ENCODE assay signal across 8 cellular contexts in genomic region chr5:77030097-77031071, GRCh38. TPM values are rescaled to one million over a fixed set of nuclear protein-coding genes. Genes with fewer than 3 reads are reported as not detected.
DNase-seq lines count a peak whose midpoint lies in the region; ATAC-seq and TF ChIP-seq lines count a peak whose summit lies in the region.

TSS of gene AGGF1 (plus strand) at chr5:77030404. CDS start at chr5:77030767, 363 bp downstream.

- H3K4me1 Mint-ChIP-seq in GM23338, result peaks cover 6% of the 10 kb centered on the region
- H3K4me1 Mint-ChIP-seq in activated T-helper 2 cell treated with anti-CD3 and anti-CD28 coated beads, Interferon-gamma antibody, Interleukin-2, Interleukin-4, amounts not matched to agents 10 μg/mL and 5 μg/mL and 100 μg/mL, durations not matched to agents 14 hours and 24 hours and 36 hours (ENCODE audit: low read depth), result peaks cover 22% of the 10 kb centered on the region
- peaks cover 19 to 58% (median 40%) of the 10 kb centered on the region in 7 donors for H3K4me1 Mint-ChIP-seq in naive thymus-derived CD4-positive, alpha-beta T cell
- H3K4me1 Mint-ChIP-seq in stimulated activated naive B cell treated with anti-CD40 and anti-IgM and Interleukin-4, amounts not matched to agents 10 μg/mL and 1 μg/mL and 100 μg/mL, for 72 hours, result peaks cover 3 to 11% of the 10 kb centered on the region in 2 donors

- H3K9ac ChIP-seq in fibroblast of lung (ENCODE audit: insufficient read depth, low read length), result peak within 1 kb of the TSS; percentile 93

- no peak for TF ChIP-seq CTCF in DOHH2 (IDR thresholded peaks at IDR 0.05; ENCODE audit: low read depth, low read length, poor library complexity, severe bottlenecking)
- no peak for TF ChIP-seq CTCF in GM23338 (conservative IDR thresholded peaks at IDR 0.05; ENCODE audit: low read depth in 2 of 2)
- no peak for TF ChIP-seq CTCF in RWPE1 (conservative IDR thresholded peaks at IDR 0.05; ENCODE audit: low read depth)
- no peak for TF ChIP-seq CTCF in fibroblast of lung (conservative IDR thresholded peaks at IDR 0.05 in 1 of 2, IDR thresholded peaks at IDR 0.05 in 1 of 2; ENCODE audit: low read depth in 1 of 2, low read length in 2 of 2)

- peaks cover 4% of the 10 kb centered on the region; the same call in 1 of the 2 replicates for H4K20me1 ChIP-seq in DOHH2 (ENCODE audit: control insufficient read depth, insufficient read depth, low read depth, low read length)
- H4K20me1 ChIP-seq in GM23338 (replicated peaks; ENCODE audit: insufficient read depth), result no peaks in the 10 kb centered on the region
- no peaks in the 10 kb centered on the region for H4K20me1 ChIP-seq in fibroblast of lung (ENCODE audit: control insufficient read depth, extremely low read depth, insufficient read depth, low read length)

- H3K9me2 ChIP-seq in DOHH2 (replicated peaks; ENCODE audit: control insufficient read depth, low read length) (no peaks in the 10 kb centered on the region), GM23338 (ENCODE audit: insufficient read depth) (no peaks in the 10 kb centered on the region)

- peaks cover 27% of the 10 kb centered on the region for H3K9me3 Mint-ChIP-seq in GM23338
- H3K9me3 Mint-ChIP-seq in activated T-helper 2 cell treated with anti-CD3 and anti-CD28 coated beads, Interferon-gamma antibody, Interleukin-2, Interleukin-4, amounts not matched to agents 10 μg/mL and 5 μg/mL and 100 μg/mL, durations not matched to agents 14 hours and 24 hours and 36 hours, result peaks cover 39% of the 10 kb centered on the region
- peaks cover 0 to 25% (median 15%) of the 10 kb centered on the region in 11 donors for H3K9me3 Mint-ChIP-seq in naive thymus-derived CD4-positive, alpha-beta T cell
- H3K9me3 Mint-ChIP-seq in stimulated activated naive B cell treated with anti-CD40 and anti-IgM and Interleukin-4, amounts not matched to agents 10 μg/mL and 1 μg/mL and 100 μg/mL, for 72 hours, result peaks cover 9 to 13% of the 10 kb centered on the region in 2 donors

- peaks cover 49% of the 10 kb centered on the region for H3K36me3 ChIP-seq in DOHH2 (ENCODE audit: control insufficient read depth, low read length)
- H3K36me3 ChIP-seq in GM23338 (ENCODE audit: insufficient read depth), result peaks cover 11% of the 10 kb centered on the region; the same call in 1 of the 2 replicates
- H3K36me3 ChIP-seq in fibroblast of lung (ENCODE audit: control insufficient read depth, insufficient read depth, low read length), result no peaks in the 10 kb centered on the region
- H3K36me3 ChIP-seq in naive thymus-derived CD4-positive, alpha-beta T cell (ENCODE audit: control insufficient read depth in 2 of 3, insufficient read depth in 3 of 3, low read length in 3 of 3), result peaks cover 0 to 12% (median 4%) of the 10 kb centered on the region in 3 experiments

- peaks cover 30% of the 10 kb centered on the region for H3K36me3 Mint-ChIP-seq in GM23338 (ENCODE audit: low read depth)
- peaks cover 45% of the 10 kb centered on the region for H3K36me3 Mint-ChIP-seq in activated T-helper 2 cell treated with anti-CD3 and anti-CD28 coated beads, Interferon-gamma antibody, Interleukin-2, Interleukin-4, amounts not matched to agents 10 μg/mL and 5 μg/mL and 100 μg/mL, durations not matched to agents 14 hours and 24 hours and 36 hours (ENCODE audit: low read depth)
- peaks cover 0 to 27% (median 8%) of the 10 kb centered on the region in 5 donors for H3K36me3 Mint-ChIP-seq in naive thymus-derived CD4-positive, alpha-beta T cell
- H3K36me3 Mint-ChIP-seq in stimulated activated naive B cell treated with anti-CD40 and anti-IgM and Interleukin-4, amounts not matched to agents 10 μg/mL and 1 μg/mL and 100 μg/mL, for 72 hours, result peaks cover 9 to 19% of the 10 kb centered on the region in 2 donors

- peak within 1 kb of the TSS; percentile 74 for H3K4me2 ChIP-seq in DOHH2 (ENCODE audit: low read length)
- peak within 1 kb of the TSS; percentile 86 for H3K4me2 ChIP-seq in GM23338
- H3K4me2 ChIP-seq in fibroblast of lung (ENCODE audit: extremely low read depth, insufficient read depth, low read length), result peak within 1 kb of the TSS; percentile 80

- intact Hi-C loops in activated T-helper 2 cell treated with anti-CD3 and anti-CD28 coated beads, Interferon-gamma antibody, Interleukin-2, Interleukin-4, amounts not matched to agents 10 μg/mL and 5 μg/mL and 100 μg/mL, durations not matched to agents 14 hours and 24 hours and 36 hours (cut with micrococcal nuclease), result loop anchor here (2.0 to 10.0 kb wide), 4 partner anchors 47 to 626 kb away; partner anchors contain the start of genes IQGAP2 and WDR41
- intact Hi-C loops in naive thymus-derived CD4-positive, alpha-beta T cell (cut with micrococcal nuclease), result loop anchor here (1.0 to 10.0 kb wide), 19 partner anchors 46 to 1986 kb away; partner anchors contain the start of genes POC5 (in 2 of the 2), TBCA (in 2 of the 2), WDR41 (in 2 of the 2) and AP3B1 (in 1 of the 2)

- H2AFZ ChIP-seq in GM23338, result peak within 1 kb of the TSS; percentile 97
- peak within 1 kb of the TSS; percentile 94 for H2AFZ ChIP-seq in fibroblast of lung (ENCODE audit: low read length)

- H3K27ac ChIP-seq in DOHH2 (ENCODE audit: low read depth, low read length) (peak within 1 kb of the TSS; percentile 74), GM23338 (ENCODE audit: low read depth) (peak within 1 kb of the TSS; percentile 65; the same call in 1 of the 2 replicates), RWPE1 (peak within 1 kb of the TSS; percentile 89), fibroblast of lung (ENCODE audit: insufficient read depth, low read length) (peak within 1 kb of the TSS; percentile 90)
- peak within 1 kb of the TSS; percentile 86 for H3K27ac ChIP-seq in naive thymus-derived CD4-positive, alpha-beta T cell (ENCODE audit: low read depth, low read length)

- CTCF ChIA-PET in RWPE1 (lab: Yijun Ruan, JAX), result interaction anchor here (0.6 to 1.6 kb wide), 4 partner anchors 53 to 191 kb away, joined by 3 to 5 read pairs (median 4); no protein-coding TSS in a partner anchor
- CTCF ChIA-PET in naive thymus-derived CD4-positive, alpha-beta T cell (lab: Charles Lee), result interaction anchor here (0.7 to 0.9 kb wide), 2 partner anchors 48 to 55 kb away, joined by 3 read pairs; no protein-coding TSS in a partner anchor

- peaks cover 10% of the 10 kb centered on the region for H3K27me3 Mint-ChIP-seq in GM23338 (ENCODE audit: insufficient read depth, low read depth, poor library complexity)
- H3K27me3 Mint-ChIP-seq in activated T-helper 2 cell treated with anti-CD3 and anti-CD28 coated beads, Interferon-gamma antibody, Interleukin-2, Interleukin-4, amounts not matched to agents 10 μg/mL and 5 μg/mL and 100 μg/mL, durations not matched to agents 14 hours and 24 hours and 36 hours (ENCODE audit: low read depth), result peaks cover 7% of the 10 kb centered on the region
- peaks cover 0 to 9% (median 0%) of the 10 kb centered on the region in 5 donors for H3K27me3 Mint-ChIP-seq in naive thymus-derived CD4-positive, alpha-beta T cell
- H3K27me3 Mint-ChIP-seq in stimulated activated naive B cell treated with anti-CD40 and anti-IgM and Interleukin-4, amounts not matched to agents 10 μg/mL and 1 μg/mL and 100 μg/mL, for 72 hours, result peaks cover 0 to 3% of the 10 kb centered on the region in 2 donors

- no peaks in the 10 kb centered on the region for H3K27me3 ChIP-seq in DOHH2 (ENCODE audit: control insufficient read depth, low read length)
- peaks cover 8% of the 10 kb centered on the region; the same call in 1 of the 2 replicates for H3K27me3 ChIP-seq in GM23338 (ENCODE audit: insufficient read depth)
- peaks cover 2% of the 10 kb centered on the region for H3K27me3 ChIP-seq in fibroblast of lung (ENCODE audit: control insufficient read depth, insufficient read depth, low read length)
- no peaks in the 10 kb centered on the region for H3K27me3 ChIP-seq in naive thymus-derived CD4-positive, alpha-beta T cell (ENCODE audit: control insufficient read depth in 2 of 2, insufficient read depth in 2 of 2, low read length in 2 of 2)

- DNase-seq in GM23338 (ENCODE audit: low spot score) (peak; percentile 96), LHCN-M2 (ENCODE audit: low read depth) (peak; percentile 91), RWPE1 (ENCODE audit: low spot score) (peak; percentile 93), fibroblast of lung (ENCODE audit: low read depth in 2 of 2) (peak; percentile 92 to 95)
- peak; percentile 90 for DNase-seq in activated T-helper 2 cell treated with anti-CD3 and anti-CD28 coated beads, Interferon-gamma antibody, Interleukin-2, Interleukin-4, amounts not matched to agents 10 μg/mL and 5 μg/mL and 100 μg/mL, durations not matched to agents 14 hours and 24 hours and 36 hours (ENCODE audit: low spot score)
- DNase-seq in naive thymus-derived CD4-positive, alpha-beta T cell, result peak; percentile 69 to 93 (median 90)
- peak; percentile 85 for DNase-seq in stimulated activated naive B cell treated with anti-CD40 and anti-IgM and Interleukin-4, amounts not matched to agents 10 μg/mL and 1 μg/mL and 100 μg/mL, for 72 hours

- H3K4me1 ChIP-seq in DOHH2 (ENCODE audit: control insufficient read depth, low read length) (peaks cover 25% of the 10 kb centered on the region), GM23338 (ENCODE audit: insufficient read depth) (no peaks in the 10 kb centered on the region), fibroblast of lung (ENCODE audit: control insufficient read depth, extremely low read depth, insufficient read depth, low read length) (no peaks in the 10 kb centered on the region)
- peaks cover 11 to 24% of the 10 kb centered on the region in 2 donors for H3K4me1 ChIP-seq in naive thymus-derived CD4-positive, alpha-beta T cell (ENCODE audit: control insufficient read depth in 2 of 2, insufficient read depth in 2 of 2, low read length in 2 of 2)

- POLR2A ChIA-PET in RWPE1 (lab: Yijun Ruan, JAX; ENCODE audit: low non-redundant PET), result no interaction called here
- POLR2A ChIA-PET in naive thymus-derived CD4-positive, alpha-beta T cell (lab: Charles Lee), result interaction anchor here (0.9 to 2.1 kb wide), 4 partner anchors 25 to 1330 kb away, joined by 4 to 9 read pairs (median 4); partner anchors contain the start of genes SCAMP1 and ZBED3

- H3K4me3 ChIP-seq in DOHH2 (ENCODE audit: low read length) (peak within 1 kb of the TSS; percentile 99), GM23338 (peak within 1 kb of the TSS; percentile 79), fibroblast of lung (replicated peaks in 1 of 4; ENCODE audit: control extremely low read depth in 1 of 4, insufficient read depth in 1 of 4, low read depth in 3 of 4, low read length in 4 of 4) (peak within 1 kb of the TSS; percentile 73 to 94 (median 90))
- peak within 1 kb of the TSS; percentile 94 for H3K4me3 ChIP-seq in naive thymus-derived CD4-positive, alpha-beta T cell (ENCODE audit: low read length)

- ATAC-seq in GM23338, result peak; percentile 97
- ATAC-seq in naive thymus-derived CD4-positive, alpha-beta T cell, result peak; percentile 99
- peak; percentile 98 to 99 for ATAC-seq in stimulated activated naive B cell treated with anti-CD40 and anti-IgM and Interleukin-4, amounts not matched to agents 10 μg/mL and 1 μg/mL and 100 μg/mL, for 72 hours (replicated peaks)

- H3K9me3 ChIP-seq in DOHH2 (ENCODE audit: control insufficient read depth, insufficient read depth, low read length) (peaks cover 24% of the 10 kb centered on the region), fibroblast of lung (ENCODE audit: control insufficient read depth, insufficient read depth, low read depth, low read length) (no peaks in the 10 kb centered on the region)
- peaks cover 0 to 16% (median 0%) of the 10 kb centered on the region in 3 experiments for H3K9me3 ChIP-seq in naive thymus-derived CD4-positive, alpha-beta T cell (ENCODE audit: control insufficient read depth in 2 of 3, low read length in 3 of 3)

- H3K4me3 Mint-ChIP-seq in GM23338, result peak within 1 kb of the TSS; percentile 87
- H3K4me3 Mint-ChIP-seq in activated T-helper 2 cell treated with anti-CD3 and anti-CD28 coated beads, Interferon-gamma antibody, Interleukin-2, Interleukin-4, amounts not matched to agents 10 μg/mL and 5 μg/mL and 100 μg/mL, durations not matched to agents 14 hours and 24 hours and 36 hours (ENCODE audit: low read depth), result peak within 1 kb of the TSS; percentile 98
- H3K4me3 Mint-ChIP-seq in naive thymus-derived CD4-positive, alpha-beta T cell, result peak within 1 kb of the TSS; percentile 77 to 97 (median 94)
- H3K4me3 Mint-ChIP-seq in stimulated activated naive B cell treated with anti-CD40 and anti-IgM and Interleukin-4, amounts not matched to agents 10 μg/mL and 1 μg/mL and 100 μg/mL, for 72 hours, result peak within 1 kb of the TSS; percentile 87 to 96

- H3F3A ChIP-seq in DOHH2 (ENCODE audit: control insufficient read depth, insufficient read depth) (0 out of 2 replicates have a peak, but pooled peaks cover 5% of the 10 kb centered on the region), GM23338 (replicated peaks; ENCODE audit: low read depth) (peaks cover 3% of the 10 kb centered on the region; the same call in 1 of the 2 replicates)

- peaks cover 48% of the 10 kb centered on the region for H3K79me2 ChIP-seq in DOHH2 (ENCODE audit: control insufficient read depth, low read length)
- 0 out of 2 replicates have a peak, but pooled peaks cover 5% of the 10 kb centered on the region for H3K79me2 ChIP-seq in GM23338 (replicated peaks; ENCODE audit: insufficient read depth)
- peaks cover 12% of the 10 kb centered on the region for H3K79me2 ChIP-seq in fibroblast of lung (ENCODE audit: control insufficient read depth, insufficient read depth, low read length)

- peak within 1 kb of the TSS; percentile 95 for H3K27ac Mint-ChIP-seq in GM23338
- peak within 1 kb of the TSS; percentile 92 for H3K27ac Mint-ChIP-seq in activated T-helper 2 cell treated with anti-CD3 and anti-CD28 coated beads, Interferon-gamma antibody, Interleukin-2, Interleukin-4, amounts not matched to agents 10 μg/mL and 5 μg/mL and 100 μg/mL, durations not matched to agents 14 hours and 24 hours and 36 hours
- H3K27ac Mint-ChIP-seq in naive thymus-derived CD4-positive, alpha-beta T cell, result peak within 1 kb of the TSS; percentile 88 to 97 (median 92)
- peak within 1 kb of the TSS; percentile 98 for H3K27ac Mint-ChIP-seq in stimulated activated naive B cell treated with anti-CD40 and anti-IgM and Interleukin-4, amounts not matched to agents 10 μg/mL and 1 μg/mL and 100 μg/mL, for 72 hours

RNA-seq across cellular contexts. Expression of gene AGGF1, which starts in this region (rescaled TPM):
- 20.7 and 24.4 TPM in 2 replicates for total RNA-seq in GM23338 (2014; rRNA removed; shearing (Covaris generic))
- polyA plus RNA-seq in GM23338 (2016; fragmentation: Nextera tagmentation; extraction: Ambion mirVana), result 26.3 and 27.5 TPM in 2 replicates
- 25.8 and 33.1 TPM in 2 replicates for total RNA-seq in LHCN-M2 (2014; rRNA removed)
- polyA plus RNA-seq in LHCN-M2 (2012), result 8.3 TPM
- 25.6 and 28.2 TPM in 2 replicates for total RNA-seq in activated T-helper 2 cell treated with anti-CD3 and anti-CD28 coated beads, Interferon-gamma antibody, Interleukin-2, Interleukin-4, amounts not matched to agents 10 μg/mL and 5 μg/mL and 100 μg/mL, durations not matched to agents 14 hours and 24 hours and 36 hours
- 25.1 and 25.2 TPM in 2 replicates for total RNA-seq in fibroblast of lung
- polyA plus RNA-seq in fibroblast of lung, result 14.1 and 15.5 TPM in 2 replicates
- polyA plus RNA-seq in fibroblast of lung (2012), result 13.2 and 14.5 TPM in 2 replicates
- 1.3 TPM in 2 replicates for polyA minus RNA-seq in fibroblast of lung (ENCODE audit: low replicate concordance)
- 10 to 100 TPM; 17.2 to 32.4 (median 29.2) TPM for total RNA-seq in naive thymus-derived CD4-positive, alpha-beta T cell
- 10 to 100 TPM; 27.5 to 33.3 TPM for polyA plus RNA-seq in naive thymus-derived CD4-positive, alpha-beta T cell

Comparison
In these comparisons a context has a peak if more than half of its experiments do, and no peak if none do; other contexts are left out.
1. Peak in every context shown above with its lines: DNase-seq, ATAC-seq, H3K4me3 ChIP-seq and H3K27ac ChIP-seq.